Comparison of ENCODE assay signal across 1 cellular context in genomic region chr1:1917304-1917976, GRCh38.
TF ChIP-seq lines count a peak whose summit lies in the region.

No MANE protein-coding gene starts in this region.

TF ChIP-seq in H1, 55 proteins besides CTCF, POLR2A, EP300 and RAD21:
- TF ChIP-seq SP2 (IDR thresholded peaks at IDR 0.05; ENCODE audit: low read length) = no peak
- TF ChIP-seq EZH2 (IDR thresholded peaks at IDR 0.05; ENCODE audit: low read depth, low read length, severe bottlenecking) = no peak
- no peak for TF ChIP-seq MAX (IDR thresholded peaks at IDR 0.05)
- no peak for TF ChIP-seq NANOG (IDR thresholded peaks at IDR 0.05; ENCODE audit: insufficient read depth, low read depth, low read length, poor library complexity, severe bottlenecking)
- TF ChIP-seq JUND (IDR thresholded peaks at IDR 0.05; ENCODE audit: low read length) = no peak
- TF ChIP-seq HDAC6 (IDR thresholded peaks at IDR 0.05; ENCODE audit: low read depth, low read length) = no peak
